ENCODE assay signal across 27 cellular contexts in the genomic region with DNA sequence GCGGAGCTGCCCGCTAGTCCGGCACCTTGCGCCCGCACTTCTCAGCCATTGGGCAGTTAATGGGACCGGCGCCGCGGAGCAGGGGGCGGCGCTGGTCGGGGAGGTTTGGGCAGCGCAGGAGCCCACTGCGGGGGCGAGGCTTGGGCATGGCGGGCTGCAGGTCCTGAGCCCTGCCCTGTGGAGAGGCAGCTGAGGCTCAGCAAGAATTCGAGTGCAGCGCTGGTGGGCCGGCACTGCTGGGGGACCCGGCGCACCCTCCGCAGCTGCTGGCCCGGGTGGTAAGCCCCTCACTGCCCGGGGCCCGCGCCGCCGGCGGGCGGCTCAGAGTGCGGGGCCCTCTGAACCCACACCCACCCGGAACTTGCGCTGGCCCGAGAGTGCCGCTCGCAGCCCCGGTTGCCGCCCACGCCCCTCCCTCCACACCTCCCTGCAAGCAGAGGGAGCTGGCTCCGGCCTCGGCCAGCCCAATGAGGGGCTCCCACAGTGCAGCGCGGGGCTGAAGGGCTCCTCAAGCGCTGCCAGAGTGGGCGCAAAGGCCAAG.
DNase-seq lines count a peak whose midpoint lies in the region; ATAC-seq, FAIRE-seq and TF ChIP-seq lines count a peak whose summit lies in the region.
"Had no signal": no experiment of that assay in that cellular context is flagged by ENCODE, and none has a peak within 500 bp of the region (broad histone marks: within the 10 kb centered on the region; RNA-seq: fewer than 3 reads in every experiment).

No MANE protein-coding gene starts in this region.

- in situ Hi-C loops in astrocyte of the cerebellum (cut with HindIII; ENCODE audit: low sequenced_read_pairs), result no loop called here

- no peak overlapping the region for H3K27ac ChIP-seq in HUES48 (ENCODE audit: low read depth, low read length)

- DNase-seq in astrocyte of the cerebellum (ENCODE audit: low read depth), result no peak
- DNase-seq in progenitor cell of endocrine pancreas (ENCODE audit: low spot score, unreplicated experiment), result no peak
- no peak for DNase-seq in effector memory CD8-positive, alpha-beta T cell
- DNase-seq in GM12891 (ENCODE audit: insufficient read length, low spot score), result no peak
- no peak for DNase-seq in sciatic nerve (ENCODE audit: low spot score)
- DNase-seq: activated CD4-positive, alpha-beta memory T cell treated with anti-CD3 and anti-CD28 coated beads, Interleukin-2, amount 10 ng/mL, durations not matched to agents 7 days and 5 days; activated CD4-positive, CD25-positive, alpha-beta regulatory T cell treated with anti-CD3 and anti-CD28 coated beads, Interleukin-2, amount 50 U/mL, for 72 hours; activated effector memory CD4-positive, alpha-beta T cell treated with Interleukin-2 at 50 U/mL for 16 hours; C1 segment of cervical spinal cord; Caco-2; cortex of kidney; DMS79 treated with DMSO at 0.1 percent for 48 hours; MG63; natural killer cell; NCI-H2081; NCI-H446 treated with DMSO at 0.1 percent for 48 hours; retina; stimulated activated CD4-positive, alpha-beta T cell treated with anti-CD3 and anti-CD28 coated beads, Interleukin-4, amount 100 ng/mL, for 1 hour; stimulated activated naive CD4-positive, alpha-beta T cell; T-helper 1 cell had no signal

- TF ChIP-seq CTCF in astrocyte of the cerebellum (IDR thresholded peaks at IDR 0.05; ENCODE audit: low read depth, low read length, missing control alignments), result no peak
- TF ChIP-seq CTCF in progenitor cell of endocrine pancreas (IDR thresholded peaks at IDR 0.05; ENCODE audit: unreplicated experiment), result no peak

- H3K4me1 Mint-ChIP-seq in progenitor cell of endocrine pancreas (ENCODE audit: low read depth), result no peaks in the 10 kb centered on the region
- H3K4me1 Mint-ChIP-seq in effector memory CD8-positive, alpha-beta T cell (ENCODE audit: low read depth in 2 of 2), result no peaks in the 10 kb centered on the region
- H3K4me1 Mint-ChIP-seq: activated CD4-positive, alpha-beta memory T cell treated with anti-CD3 and anti-CD28 coated beads, Interleukin-2, amount 10 ng/mL, durations not matched to agents 7 days and 5 days; natural killer cell had no signal

- peak overlapping the region; percentile 35 for H3K4me3 Mint-ChIP-seq in progenitor cell of endocrine pancreas (ENCODE audit: low read depth)
- H3K4me3 Mint-ChIP-seq in effector memory CD8-positive, alpha-beta T cell, result no peak overlapping the region
- H3K4me3 Mint-ChIP-seq: activated CD4-positive, alpha-beta memory T cell treated with anti-CD3 and anti-CD28 coated beads, Interleukin-2, amount 10 ng/mL, durations not matched to agents 7 days and 5 days; natural killer cell had no signal

- no peak for ATAC-seq in effector memory CD8-positive, alpha-beta T cell (replicated peaks)
- ATAC-seq in sciatic nerve, result no peak
- ATAC-seq: GM12878, natural killer cell, Panc1 had no signal

- peak overlapping the region; percentile 16; the same call in 1 of the 2 replicates for H3K9ac ChIP-seq in HUES48 (ENCODE audit: low read depth, low read length)

- no peak for FAIRE-seq in GM12891 (lab: Jason Lieb, UNC)
- FAIRE-seq: bronchial epithelial cell, endothelial cell of umbilical vein, GM12878, TTC549 had no signal

- no peaks in the 10 kb centered on the region for H3K9me3 ChIP-seq in HUES48 (ENCODE audit: control insufficient read depth, insufficient read depth, low read length)
- H3K9me3 ChIP-seq: Caco-2, MG63 had no signal

- H3K4me1 ChIP-seq in HUES48 (ENCODE audit: control insufficient read depth, insufficient read depth, low read length), result peaks cover 12% of the 10 kb centered on the region; the same call in 1 of the 2 replicates
- H3K4me1 ChIP-seq: Caco-2 had no signal

- no peaks in the 10 kb centered on the region for H3K27me3 ChIP-seq in HUES48 (ENCODE audit: control insufficient read depth, insufficient read depth, low read length)
- H3K27me3 ChIP-seq: MG63 had no signal

- no peaks in the 10 kb centered on the region for H3K27me3 Mint-ChIP-seq in progenitor cell of endocrine pancreas
- no peaks in the 10 kb centered on the region for H3K27me3 Mint-ChIP-seq in effector memory CD8-positive, alpha-beta T cell
- H3K27me3 Mint-ChIP-seq: activated CD4-positive, alpha-beta memory T cell treated with anti-CD3 and anti-CD28 coated beads, Interleukin-2, amount 10 ng/mL, durations not matched to agents 7 days and 5 days had no signal

- H3K9me3 Mint-ChIP-seq in progenitor cell of endocrine pancreas (ENCODE audit: low read depth), result no peaks in the 10 kb centered on the region
- H3K9me3 Mint-ChIP-seq in effector memory CD8-positive, alpha-beta T cell, result peaks cover 2 to 6% of the 10 kb centered on the region in 2 donors

- TF ChIP-seq POLR2A in GM12891 (IDR thresholded peaks at IDR 0.05; ENCODE audit: low read depth, low read length), result no peak

- H3K27ac Mint-ChIP-seq in progenitor cell of endocrine pancreas, result no peak overlapping the region
- H3K27ac Mint-ChIP-seq in effector memory CD8-positive, alpha-beta T cell, result no peak overlapping the region
- H3K27ac Mint-ChIP-seq: activated CD4-positive, alpha-beta memory T cell treated with anti-CD3 and anti-CD28 coated beads, Interleukin-2, amount 10 ng/mL, durations not matched to agents 7 days and 5 days; natural killer cell had no signal

- H3K4me3 ChIP-seq in HUES48 (ENCODE audit: low read depth, low read length) (peak overlapping the region; percentile 61), astrocyte of the cerebellum (ENCODE audit: low read depth, low read length) (peak overlapping the region; percentile 18), iPS-11a (ENCODE audit: low read depth, low read length) (peak overlapping the region; percentile 20)
- H3K4me3 ChIP-seq: GM12878, MG63 had no signal

- no peaks in the 10 kb centered on the region for H3K36me3 ChIP-seq in HUES48 (ENCODE audit: control insufficient read depth, insufficient read depth, low read length)
- H3K36me3 ChIP-seq: MG63 had no signal

- intact Hi-C loops in sciatic nerve (cut with DNase I), result no loop called here

- no peaks in the 10 kb centered on the region for H3K36me3 Mint-ChIP-seq in progenitor cell of endocrine pancreas (ENCODE audit: insufficient read depth)
- H3K36me3 Mint-ChIP-seq in effector memory CD8-positive, alpha-beta T cell (ENCODE audit: insufficient read depth), result no peaks in the 10 kb centered on the region
- H3K36me3 Mint-ChIP-seq: natural killer cell had no signal

TF ChIP-seq in GM12891, 5 proteins besides CTCF, POLR2A, EP300 and RAD21:
- TF ChIP-seq PAX5 (IDR thresholded peaks at IDR 0.05; ENCODE audit: insufficient read depth, low read length, severe bottlenecking) (no peak), POLR2AphosphoS5 (IDR thresholded peaks at IDR 0.05; ENCODE audit: low read depth, low read length) (no peak), SPI1 (IDR thresholded peaks at IDR 0.05; ENCODE audit: low read depth, low read length) (no peak), POU2F2 (IDR thresholded peaks at IDR 0.05; ENCODE audit: low read depth, low read length) (no peak), TAF1 (IDR thresholded peaks at IDR 0.05; ENCODE audit: low read depth, low read length) (no peak)
